Comparison of ENCODE assay signal across 13 cellular contexts in genomic region chr21:29499229-29499628, GRCh38.
A peak's percentile ranks its signal among the peaks of the same experiment; 100 is the strongest.
DNase-seq lines count a peak whose midpoint lies in the region; ATAC-seq and TF ChIP-seq lines count a peak whose summit lies in the region.
"Had no signal": no experiment of that assay in that cellular context is flagged by ENCODE, and none has a peak within 500 bp of the region (broad histone marks: within the 10 kb centered on the region; RNA-seq: fewer than 3 reads in every experiment).

No MANE protein-coding gene starts in this region.

- intact Hi-C loops in CD8-positive, alpha-beta T cell (cut with DNase I, micrococcal nuclease): loop anchor here in 1 of 2 experiments (2.0 kb wide), 1 partner anchor 138 kb away; no protein-coding TSS in a partner anchor

- H3K4me1 Mint-ChIP-seq in CD8-positive, alpha-beta T cell (ENCODE audit: low read depth): peaks cover 12% of the 10 kb centered on the region
- H3K4me1 Mint-ChIP-seq in naive thymus-derived CD8-positive, alpha-beta T cell: peaks cover 0 to 12% (median 6%) of the 10 kb centered on the region in 4 donors
- H3K4me1 Mint-ChIP-seq: H9 had no signal

- peak overlapping the region; percentile 72 for H2AFZ ChIP-seq in ACC112 (ENCODE audit: low read length, unreplicated experiment)

- no peaks in the 10 kb centered on the region for H3K27me3 Mint-ChIP-seq in CD8-positive, alpha-beta T cell (ENCODE audit: low read depth)
- no peaks in the 10 kb centered on the region for H3K27me3 Mint-ChIP-seq in naive thymus-derived CD8-positive, alpha-beta T cell
- H3K27me3 Mint-ChIP-seq: CD4-positive, alpha-beta T cell had no signal

- H3K4me3 Mint-ChIP-seq in CD8-positive, alpha-beta T cell: no peak overlapping the region
- H3K4me3 Mint-ChIP-seq in naive thymus-derived CD8-positive, alpha-beta T cell: no peak overlapping the region
- H3K4me3 Mint-ChIP-seq: CD4-positive, alpha-beta T cell; H9 had no signal

- no peaks in the 10 kb centered on the region for H3K9me3 ChIP-seq in CD8-positive, alpha-beta T cell (ENCODE audit: low read length)

- peaks cover 2% of the 10 kb centered on the region; the same call in 1 of the 2 replicates for H3K36me3 ChIP-seq in ACC112 (ENCODE audit: insufficient read depth, low read length)
- H3K36me3 ChIP-seq in CD8-positive, alpha-beta T cell (ENCODE audit: insufficient read depth, low read length): no peaks in the 10 kb centered on the region

- H3K79me2 ChIP-seq in ACC112 (ENCODE audit: control insufficient read depth, insufficient read depth, low read length, unreplicated experiment): no peaks in the 10 kb centered on the region

- H3K4me1 ChIP-seq in ACC112 (ENCODE audit: control insufficient read depth, insufficient read depth, low read length, unreplicated experiment): peaks cover 22% of the 10 kb centered on the region
- H3K4me1 ChIP-seq in CD8-positive, alpha-beta T cell (ENCODE audit: insufficient read depth, low read length): no peaks in the 10 kb centered on the region

- no peak overlapping the region for H3K27ac ChIP-seq in ACC112 (ENCODE audit: low read depth, low read length)
- H3K27ac ChIP-seq in CD8-positive, alpha-beta T cell (ENCODE audit: low read depth, low read length): no peak overlapping the region
- H3K27ac ChIP-seq: C4-2B had no signal

- peak overlapping the region; percentile 37 for H3K27ac Mint-ChIP-seq in CD8-positive, alpha-beta T cell
- H3K27ac Mint-ChIP-seq in naive thymus-derived CD8-positive, alpha-beta T cell: peak overlapping the region in 7 of 10 donors; percentile 11 to 55 (median 38)
- H3K27ac Mint-ChIP-seq: CD4-positive, alpha-beta T cell had no signal

- no peak for TF ChIP-seq CTCF in CD8-positive, alpha-beta T cell (IDR thresholded peaks at IDR 0.05)

- CTCF ChIA-PET in CD8-positive, alpha-beta T cell (lab: Charles Lee): interaction anchor here (0.8 to 1.2 kb wide), 3 partner anchors 21 to 138 kb away, joined by 3 to 5 read pairs (median 4); no protein-coding TSS in a partner anchor

- no peak for ATAC-seq in CD8-positive, alpha-beta T cell
- ATAC-seq in naive thymus-derived CD8-positive, alpha-beta T cell: peak in 1 of 2 donors; percentile 25
- ATAC-seq in GM21360 (IDR thresholded peaks at IDR 0.05; ENCODE audit: unreplicated experiment): no peak

- DNase-seq in CD8-positive, alpha-beta T cell: no peak
- peak; percentile 49 for DNase-seq in OCI-M1 (lab: John Stamatoyannopoulos, UW)
- peak in 1 of 10 donors; percentile 16 for DNase-seq in naive thymus-derived CD8-positive, alpha-beta T cell
- DNase-seq in cerebellum (ENCODE audit: low spot score): no peak
- DNase-seq: AML-193; CD4-positive, alpha-beta T cell; DMS153; DMS79; GDM1 had no signal

- H3K27me3 ChIP-seq in ACC112 (ENCODE audit: insufficient read depth, low read length): no peaks in the 10 kb centered on the region
- H3K27me3 ChIP-seq in CD8-positive, alpha-beta T cell (ENCODE audit: insufficient read depth, low read length): no peaks in the 10 kb centered on the region

- H3K9me3 Mint-ChIP-seq in CD8-positive, alpha-beta T cell: peaks cover 8% of the 10 kb centered on the region
- H3K9me3 Mint-ChIP-seq in naive thymus-derived CD8-positive, alpha-beta T cell: peaks cover 5 to 48% (median 18%) of the 10 kb centered on the region in 9 donors

- H3K4me3 ChIP-seq in ACC112 (ENCODE audit: low read depth, low read length): no peak overlapping the region
- no peak overlapping the region for H3K4me3 ChIP-seq in CD8-positive, alpha-beta T cell (ENCODE audit: low read depth, low read length)

- H3K36me3 Mint-ChIP-seq in CD8-positive, alpha-beta T cell: peaks cover 32% of the 10 kb centered on the region
- H3K36me3 Mint-ChIP-seq in naive thymus-derived CD8-positive, alpha-beta T cell: peaks cover 36 to 67% (median 53%) of the 10 kb centered on the region in 3 donors

- POLR2A ChIA-PET in CD8-positive, alpha-beta T cell (lab: Charles Lee): no interaction called here
- POLR2A ChIA-PET in naive thymus-derived CD8-positive, alpha-beta T cell (lab: Charles Lee): no interaction called here
